Comparison of ENCODE assay signal across 15 cellular contexts in genomic region chr7:75843470-75844116, GRCh38. TPM values are rescaled to one million over a fixed set of nuclear protein-coding genes. Genes with fewer than 3 reads are reported as not detected.
DNase-seq lines count a peak whose midpoint lies in the region; ATAC-seq and TF ChIP-seq lines count a peak whose summit lies in the region.
"Had no signal": no experiment of that assay in that cellular context is flagged by ENCODE, and none has a peak within 500 bp of the region (broad histone marks: within the 10 kb centered on the region; RNA-seq: fewer than 3 reads in every experiment).

No MANE protein-coding gene starts in this region.

- no peaks in the 10 kb centered on the region for H3K9me3 ChIP-seq in CD8-positive, alpha-beta memory T cell (ENCODE audit: low read length)
- H3K9me3 ChIP-seq in adipocyte (ENCODE audit: control insufficient read depth, low read length) (no peaks in the 10 kb centered on the region), mesenchymal stem cell (ENCODE audit: control insufficient read depth, low read length) (no peaks in the 10 kb centered on the region), SJCRH30 (replicated peaks) (0 out of 2 replicates have a peak, but pooled peaks cover 3% of the 10 kb centered on the region)
- H3K9me3 ChIP-seq: gastroesophageal sphincter, Peyer's patch, thyroid gland had no signal

- no peak overlapping the region for H3K23ac ChIP-seq in mesenchymal stem cell (ENCODE audit: low read length in 2 of 2)

- H3K27me3 ChIP-seq in ACC112 (ENCODE audit: insufficient read depth, low read length) (no peaks in the 10 kb centered on the region), adipocyte (replicated peaks; ENCODE audit: control insufficient read depth, insufficient read depth, low read length) (no peaks in the 10 kb centered on the region), mesenchymal stem cell (ENCODE audit: control insufficient read depth in 1 of 2, insufficient read depth in 1 of 2, low read length in 2 of 2) (peaks cover 0 to 5% of the 10 kb centered on the region in 2 experiments), SJCRH30 (no peaks in the 10 kb centered on the region)
- no peaks in the 10 kb centered on the region for H3K27me3 ChIP-seq in CD8-positive, alpha-beta memory T cell (ENCODE audit: insufficient read depth, low read length, poor library complexity, severe bottlenecking)
- H3K27me3 ChIP-seq: gastroesophageal sphincter, Peyer's patch, thyroid gland had no signal

- H3K4me2 ChIP-seq in mesenchymal stem cell (ENCODE audit: low read length, poor library complexity, severe bottlenecking): no peak overlapping the region
- H3K4me2 ChIP-seq: GM23338 had no signal

- H2BK15ac ChIP-seq in mesenchymal stem cell (ENCODE audit: low read depth, poor library complexity, severe bottlenecking): peak overlapping the region; percentile 60

- no peak overlapping the region for H2BK5ac ChIP-seq in mesenchymal stem cell (ENCODE audit: low read depth, low read length, poor library complexity, severe bottlenecking)

- H3K36me3 Mint-ChIP-seq in CD8-positive, alpha-beta memory T cell: no peaks in the 10 kb centered on the region
- no peaks in the 10 kb centered on the region for H3K36me3 Mint-ChIP-seq in glutamatergic neuron (ENCODE audit: unreplicated experiment)

- DNase-seq in CD8-positive, alpha-beta memory T cell: no peak
- DNase-seq in adipocyte (ENCODE audit: low read depth) (peak; percentile 11), mesenchymal stem cell (no peak), glutamatergic neuron (no peak), SJCRH30 (no peak), AML-193 (lab: John Stamatoyannopoulos, UW) (no peak)
- DNase-seq: DMS153, Peyer's patch, thyroid gland had no signal

- H3K27ac Mint-ChIP-seq in CD8-positive, alpha-beta memory T cell: no peak overlapping the region
- H3K27ac Mint-ChIP-seq in glutamatergic neuron (ENCODE audit: unreplicated experiment): no peak overlapping the region
- H3K27ac Mint-ChIP-seq: GM23338 had no signal

- H3K4me1 ChIP-seq in ACC112 (ENCODE audit: control insufficient read depth, insufficient read depth, low read length, unreplicated experiment): peaks cover 17% of the 10 kb centered on the region
- H3K4me1 ChIP-seq in CD8-positive, alpha-beta memory T cell (ENCODE audit: insufficient read depth, low read length): no peaks in the 10 kb centered on the region
- H3K4me1 ChIP-seq in adipocyte (ENCODE audit: control insufficient read depth, insufficient read depth, low read length): peaks cover 20% of the 10 kb centered on the region
- peaks cover 2% of the 10 kb centered on the region for H3K4me1 ChIP-seq in mesenchymal stem cell (ENCODE audit: control insufficient read depth, insufficient read depth, low read depth, low read length)
- H3K4me1 ChIP-seq in SJCRH30: peaks cover 9% of the 10 kb centered on the region
- H3K4me1 ChIP-seq: Peyer's patch, thyroid gland had no signal

- H3K9ac ChIP-seq in adipocyte (ENCODE audit: low read length) (no peak overlapping the region), mesenchymal stem cell (ENCODE audit: low read length) (no peak overlapping the region)

- H3K36me3 ChIP-seq in ACC112 (ENCODE audit: insufficient read depth, low read length) (no peaks in the 10 kb centered on the region), adipocyte (ENCODE audit: control insufficient read depth, insufficient read depth, low read length, severe bottlenecking) (no peaks in the 10 kb centered on the region), mesenchymal stem cell (ENCODE audit: control insufficient read depth in 1 of 2, insufficient read depth in 2 of 2, low read depth in 1 of 2, low read length in 2 of 2) (no peaks in the 10 kb centered on the region), SJCRH30 (no peaks in the 10 kb centered on the region)
- H3K36me3 ChIP-seq in CD8-positive, alpha-beta memory T cell (ENCODE audit: insufficient read depth, low read length): no peaks in the 10 kb centered on the region
- H3K36me3 ChIP-seq: gastroesophageal sphincter, Peyer's patch, thyroid gland had no signal

- WGBS in mesenchymal stem cell: 69% methylated on average over 8 of the region's 10 CpGs

- peaks cover 0 to 6% (median 6%) of the 10 kb centered on the region in 3 donors for H3K4me1 Mint-ChIP-seq in CD8-positive, alpha-beta memory T cell
- no peaks in the 10 kb centered on the region for H3K4me1 Mint-ChIP-seq in glutamatergic neuron (ENCODE audit: low read depth, unreplicated experiment)
- H3K4me1 Mint-ChIP-seq: GM23338 had no signal

- H2AK5ac ChIP-seq in mesenchymal stem cell (ENCODE audit: low read length, severe bottlenecking): no peak overlapping the region

- H3K9me3 Mint-ChIP-seq in CD8-positive, alpha-beta memory T cell: no peaks in the 10 kb centered on the region
- no peaks in the 10 kb centered on the region for H3K9me3 Mint-ChIP-seq in glutamatergic neuron (ENCODE audit: unreplicated experiment)
- H3K9me3 Mint-ChIP-seq: GM23338 had no signal

- H3K14ac ChIP-seq in mesenchymal stem cell (ENCODE audit: low read length in 2 of 2): no peak overlapping the region

- peaks cover 0 to 5% of the 10 kb centered on the region in 2 donors for H3K27me3 Mint-ChIP-seq in CD8-positive, alpha-beta memory T cell
- peaks cover 5% of the 10 kb centered on the region for H3K27me3 Mint-ChIP-seq in glutamatergic neuron (ENCODE audit: unreplicated experiment)

- H3K79me1 ChIP-seq in mesenchymal stem cell (replicated peaks; ENCODE audit: low read length, poor library complexity, severe bottlenecking): no peaks in the 10 kb centered on the region

- peak overlapping the region; percentile 85 to 100 for H2BK12ac ChIP-seq in mesenchymal stem cell (ENCODE audit: low read length in 2 of 2)

- peak overlapping the region; percentile 81 to 82 for H3K18ac ChIP-seq in mesenchymal stem cell (ENCODE audit: low read depth in 1 of 2, low read length in 2 of 2)

- no peak overlapping the region; the same call in 1 of the 2 replicates for H3K4me3 ChIP-seq in ACC112 (ENCODE audit: low read depth, low read length)
- H3K4me3 ChIP-seq in CD8-positive, alpha-beta memory T cell (ENCODE audit: low read length): no peak overlapping the region
- H3K4me3 ChIP-seq in adipocyte (ENCODE audit: low read length): no peak overlapping the region
- no peak overlapping the region for H3K4me3 ChIP-seq in mesenchymal stem cell (ENCODE audit: insufficient read depth in 1 of 2, low read depth in 1 of 2, low read length in 2 of 2)
- no peak overlapping the region for H3K4me3 ChIP-seq in SJCRH30
- H3K4me3 ChIP-seq: gastroesophageal sphincter, GM23338, Peyer's patch, thyroid gland had no signal

- no peak for ATAC-seq in HG03565 (IDR thresholded peaks at IDR 0.05; ENCODE audit: unreplicated experiment)
- ATAC-seq: gastroesophageal sphincter, GM23338 had no signal

- TF ChIP-seq CTCF in glutamatergic neuron (IDR thresholded peaks at IDR 0.05; ENCODE audit: partially characterized antibody, unreplicated experiment): no peak

- H2AFZ ChIP-seq in ACC112 (ENCODE audit: low read length, unreplicated experiment) (peak overlapping the region; percentile 47), mesenchymal stem cell (ENCODE audit: low read depth, low read length) (no peak overlapping the region)

- peak overlapping the region; percentile 64 for H2BK120ac ChIP-seq in mesenchymal stem cell (ENCODE audit: low read depth, low read length)

- H4K8ac ChIP-seq in mesenchymal stem cell (ENCODE audit: low read length): peak overlapping the region; percentile 81

- POLR2A ChIA-PET in CD8-positive, alpha-beta memory T cell (lab: Charles Lee): no interaction called here

- peak overlapping the region; percentile 58 to 94 for H3K4ac ChIP-seq in mesenchymal stem cell (ENCODE audit: low read depth in 1 of 2, low read length in 2 of 2)

- no peaks in the 10 kb centered on the region for H3K79me2 ChIP-seq in ACC112 (ENCODE audit: control insufficient read depth, insufficient read depth, low read length, unreplicated experiment)

- peak overlapping the region; percentile 82 for H4K91ac ChIP-seq in mesenchymal stem cell (ENCODE audit: low read length)

- CTCF ChIA-PET in CD8-positive, alpha-beta memory T cell (lab: Charles Lee): no interaction called here

- H3K4me3 Mint-ChIP-seq in CD8-positive, alpha-beta memory T cell: no peak overlapping the region
- H3K4me3 Mint-ChIP-seq in glutamatergic neuron (ENCODE audit: unreplicated experiment): no peak overlapping the region
- H3K4me3 Mint-ChIP-seq: GM23338 had no signal

- H3K27ac ChIP-seq in ACC112 (ENCODE audit: low read depth, low read length) (peak overlapping the region; percentile 82), mesenchymal stem cell (ENCODE audit: low read length, poor library complexity, severe bottlenecking) (no peak overlapping the region), SJCRH30 (no peak overlapping the region)
- H3K27ac ChIP-seq in CD8-positive, alpha-beta memory T cell (ENCODE audit: low read depth, low read length): peak overlapping the region; percentile 41

RNA-seq across cellular contexts. Expression of gene CCL24, which starts 30.0 kb away (rescaled TPM):
- not detected for total RNA-seq in CD8-positive, alpha-beta memory T cell
- polyA plus RNA-seq in CD8-positive, alpha-beta memory T cell: not detected
- not detected for polyA plus RNA-seq in mesenchymal stem cell (2013, experiment 1 of 2)
- not detected for polyA plus RNA-seq in mesenchymal stem cell (2013, experiment 2 of 2)
- not detected for total RNA-seq in glutamatergic neuron (ENCODE audit: unreplicated experiment)
- 0.35 TPM in 1 of 2 replicates, not detected in the other for total RNA-seq in SJCRH30 (2014; rRNA removed; shearing (Covaris generic))
- total RNA-seq: GM23338, skeletal muscle tissue, thyroid gland had no signal
- polyA plus RNA-seq: BJ, GM23338 had no signal

RNA-seq across cellular contexts. Expression of gene RHBDD2, which starts 35.2 kb away (rescaled TPM):
- 10 to 100 TPM; 39.8 to 44.6 TPM for total RNA-seq in CD8-positive, alpha-beta memory T cell
- 108 TPM for polyA plus RNA-seq in CD8-positive, alpha-beta memory T cell
- polyA plus RNA-seq in mesenchymal stem cell (2013, experiment 1 of 2): 78.6 TPM
- 78.6 TPM for polyA plus RNA-seq in mesenchymal stem cell (2013, experiment 2 of 2)
- total RNA-seq in glutamatergic neuron (ENCODE audit: unreplicated experiment): 85.6 TPM
- 49.3 and 50.6 TPM in 2 replicates for total RNA-seq in SJCRH30 (2014; rRNA removed; shearing (Covaris generic))

Comparison
In these comparisons a context has a peak if more than half of its experiments do, and no peak if none do; other contexts are left out.
1. H3K27ac ChIP-seq: peak in ACC112 (single experiment) and CD8-positive, alpha-beta memory T cell (single experiment); none in mesenchymal stem cell (single experiment) and SJCRH30 (single experiment).